ENCODE assay signal across 17 cellular contexts in the genomic region with DNA sequence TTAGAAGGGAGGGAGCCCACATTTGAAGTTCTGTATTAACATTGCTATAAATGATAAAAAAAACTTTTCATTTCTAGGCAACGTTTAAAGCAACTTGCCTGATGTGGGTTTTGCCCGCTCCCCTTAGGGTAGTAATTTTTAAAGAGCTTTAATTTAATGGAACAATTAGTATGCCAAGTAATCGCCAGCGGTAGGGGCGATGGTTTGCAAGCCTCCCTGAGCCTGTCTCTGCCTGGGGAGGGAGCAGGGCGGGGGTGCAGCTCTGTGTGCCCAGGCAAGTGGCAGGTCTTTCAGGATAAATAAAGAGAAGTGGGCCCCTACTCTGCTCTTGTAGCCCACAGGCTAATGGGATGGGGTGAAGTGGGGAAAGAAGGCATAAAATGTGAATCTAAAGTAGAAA. TPM values are rescaled to one million over a fixed set of nuclear protein-coding genes. Genes with fewer than 3 reads are reported as not detected.
DNase-seq lines count a peak whose midpoint lies in the region; ATAC-seq and TF ChIP-seq lines count a peak whose summit lies in the region.
"Had no signal": no experiment of that assay in that cellular context is flagged by ENCODE, and none has a peak within 500 bp of the region (broad histone marks: within the 10 kb centered on the region; RNA-seq: fewer than 3 reads in every experiment).

No MANE protein-coding gene starts in this region.

- H3K36me3 Mint-ChIP-seq in Calu3 (ENCODE audit: insufficient read depth, unreplicated experiment) (peaks cover 9% of the 10 kb centered on the region), mesothelial cell of epicardium (no peaks in the 10 kb centered on the region)

- H3K27ac Mint-ChIP-seq in Calu3 (ENCODE audit: unreplicated experiment) (peak overlapping the region; percentile 19), mesothelial cell of epicardium (peak overlapping the region; percentile 76)

- H3K9me3 ChIP-seq in adipocyte (ENCODE audit: control insufficient read depth, low read length) (no peaks in the 10 kb centered on the region), stomach smooth muscle (ENCODE audit: control insufficient read depth in 2 of 2, low read length in 2 of 2) (no peaks in the 10 kb centered on the region)

- peaks cover 84% of the 10 kb centered on the region for H3K4me1 Mint-ChIP-seq in Calu3 (ENCODE audit: low read depth, unreplicated experiment)
- H3K4me1 Mint-ChIP-seq in mesothelial cell of epicardium = peaks cover 81% of the 10 kb centered on the region

- H3K9ac ChIP-seq in adipocyte (ENCODE audit: low read length) (peak overlapping the region; percentile 54), stomach smooth muscle (ENCODE audit: low read length in 2 of 2) (no peak overlapping the region)
- H3K9ac ChIP-seq: KMS-11 had no signal

- H3K4me3 Mint-ChIP-seq in Calu3 (ENCODE audit: low read depth, unreplicated experiment) (no peak overlapping the region), mesothelial cell of epicardium (no peak overlapping the region)

- H3K9me3 Mint-ChIP-seq in Calu3 (ENCODE audit: low read depth, unreplicated experiment) = peaks cover 3% of the 10 kb centered on the region
- no peaks in the 10 kb centered on the region for H3K9me3 Mint-ChIP-seq in mesothelial cell of epicardium

- H3K27me3 Mint-ChIP-seq in Calu3 (ENCODE audit: unreplicated experiment) (no peaks in the 10 kb centered on the region), mesothelial cell of epicardium (ENCODE audit: low read depth) (no peaks in the 10 kb centered on the region)

- H3K27me3 ChIP-seq in adipocyte (replicated peaks; ENCODE audit: control insufficient read depth, insufficient read depth, low read length) (no peaks in the 10 kb centered on the region), stomach smooth muscle (ENCODE audit: control insufficient read depth in 1 of 2, insufficient read depth in 2 of 2, low read length in 2 of 2) (no peaks in the 10 kb centered on the region)
- H3K27me3 ChIP-seq: SJCRH30 had no signal

- intact Hi-C loops in Calu3 (cut with micrococcal nuclease; ENCODE audit: unreplicated experiment) = loop anchor here (5.0 kb wide), 2 partner anchors 68 to 122 kb away; no protein-coding TSS in a partner anchor

- CTCF ChIA-PET in Calu3 (lab: Charles Lee) = no interaction called here

- DNase-seq in Calu3 = no peak
- no peak for DNase-seq in adipocyte (ENCODE audit: low read depth)
- DNase-seq in mesothelial cell of epicardium (ENCODE audit: low spot score in 2 of 2, unreplicated experiment in 2 of 2) = no peak
- DNase-seq in GOT3 (lab: John Stamatoyannopoulos, UW) = no peak
- DNase-seq: AML-193, NCI-H1436, NCI-H2029 treated with DMSO at 0.1 percent for 48 hours, NCI-H2171, NCI-H526, PC-9, SJCRH30, SW 1271 had no signal

- H3K4me1 ChIP-seq in adipocyte (ENCODE audit: control insufficient read depth, insufficient read depth, low read length) (peaks cover 84% of the 10 kb centered on the region), stomach smooth muscle (ENCODE audit: control insufficient read depth, insufficient read depth, low read length) (peaks cover 48% of the 10 kb centered on the region)

- no peak for ATAC-seq in GM19452 (IDR thresholded peaks at IDR 0.05; ENCODE audit: unreplicated experiment)
- ATAC-seq in HG03442 (IDR thresholded peaks at IDR 0.05; ENCODE audit: unreplicated experiment) = no peak
- ATAC-seq: HCT116 had no signal

- TF ChIP-seq CTCF in Calu3 (IDR thresholded peaks at IDR 0.05; ENCODE audit: unreplicated experiment) = no peak
- no peak for TF ChIP-seq CTCF in mesothelial cell of epicardium (IDR thresholded peaks at IDR 0.05; ENCODE audit: unreplicated experiment)

- peak overlapping the region; percentile 19 for H3K4me3 ChIP-seq in adipocyte (ENCODE audit: low read length)
- peak overlapping the region in 1 of 2 donors; percentile 17 for H3K4me3 ChIP-seq in stomach smooth muscle (ENCODE audit: low read length in 2 of 2)
- H3K4me3 ChIP-seq: PC-9, SJCRH30 had no signal

- no peaks in the 10 kb centered on the region for H3K36me3 ChIP-seq in adipocyte (ENCODE audit: control insufficient read depth, insufficient read depth, low read length, severe bottlenecking)
- no peaks in the 10 kb centered on the region for H3K36me3 ChIP-seq in stomach smooth muscle (ENCODE audit: control insufficient read depth in 2 of 2, insufficient read depth in 2 of 2, low read length in 2 of 2)
- H3K36me3 ChIP-seq: SJCRH30 had no signal

- H3K27ac ChIP-seq in stomach smooth muscle (ENCODE audit: low read length) = peak overlapping the region; percentile 64
- H3K27ac ChIP-seq: KMS-11, PC-9, SJCRH30 had no signal

- BruUV-seq in Calu3 (replicated peaks; lab: Mats Ljungman, UMichigan) = no TSS peak

RNA-seq across cellular contexts. Expression of gene TGFBI, which starts 13.8 kb away (rescaled TPM):
- total RNA-seq in Calu3 (2022) (41.4 and 95.2 TPM in 2 replicates), mesothelial cell of epicardium (339 to 354 TPM (median 345 TPM) in 3 replicates)
